Comparison of ENCODE assay signal across 8 cellular contexts in the genomic region with DNA sequence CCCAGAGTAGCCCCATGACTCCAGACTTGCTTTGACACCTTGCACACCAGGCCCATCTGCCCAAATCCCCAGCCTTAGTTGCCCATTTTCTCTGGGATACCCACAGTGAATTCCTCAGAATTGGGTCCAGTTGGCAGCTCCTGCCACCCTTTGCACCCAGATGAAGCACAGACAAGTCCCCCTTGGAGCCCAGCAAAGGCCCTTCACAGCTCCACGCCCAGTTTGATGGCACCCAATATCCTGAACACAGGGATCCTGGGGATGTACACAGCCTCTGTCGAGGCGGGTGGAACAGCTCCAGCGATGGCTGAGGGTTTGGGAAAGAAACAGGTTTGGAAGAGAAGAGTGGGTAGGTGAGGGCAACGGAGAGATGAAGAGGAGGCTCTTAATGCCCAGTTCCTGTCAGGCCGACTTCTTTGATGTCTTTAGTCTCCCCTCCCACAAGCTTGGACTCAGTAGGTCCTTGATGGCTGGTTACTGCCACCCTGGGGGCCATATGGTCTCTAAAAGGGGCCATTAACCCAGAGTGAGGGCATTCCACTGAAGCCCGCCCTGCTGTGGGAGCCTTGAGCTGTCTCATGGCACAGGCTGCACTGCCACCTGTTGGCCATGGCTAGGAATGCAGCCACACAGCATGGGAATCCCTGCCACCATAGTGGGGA. TPM values are rescaled to one million over a fixed set of nuclear protein-coding genes. Genes with fewer than 3 reads are reported as not detected.
DNase-seq lines count a peak whose midpoint lies in the region; ATAC-seq lines count a peak whose summit lies in the region.

No MANE protein-coding gene starts in this region.

- H3K9me3 Mint-ChIP-seq in activated CD4-positive, alpha-beta T cell treated with anti-CD3 and anti-CD28 coated beads for 36 hours (ENCODE audit: low read depth) = no peaks in the 10 kb centered on the region

- no peaks in the 10 kb centered on the region for H3K4me1 Mint-ChIP-seq in activated CD4-positive, alpha-beta T cell treated with anti-CD3 and anti-CD28 coated beads for 36 hours

- no peaks in the 10 kb centered on the region for H3K27me3 Mint-ChIP-seq in activated CD4-positive, alpha-beta T cell treated with anti-CD3 and anti-CD28 coated beads for 36 hours

- CTCF ChIA-PET in activated CD4-positive, alpha-beta T cell treated with anti-CD3 and anti-CD28 coated beads for 36 hours (lab: Charles Lee) = interaction anchor here (0.6 to 3.1 kb wide), 40 partner anchors 8 to 605 kb away, joined by 3 to 91 read pairs (median 5); partner anchors contain the start of gene TMEM53

- intact Hi-C loops in activated CD4-positive, alpha-beta T cell treated with anti-CD3 and anti-CD28 coated beads for 36 hours (cut with DNase I, micrococcal nuclease) = loop anchor here (1.0 to 10.0 kb wide), 6 partner anchors 43 to 438 kb away; partner anchors contain the start of gene DMAP1 (in 1 of the 2)

- peak; percentile 50 for ATAC-seq in HG02588 (IDR thresholded peaks at IDR 0.05; ENCODE audit: unreplicated experiment)
- peak; percentile 94 for ATAC-seq in activated CD4-positive, alpha-beta T cell treated with anti-CD3 and anti-CD28 coated beads for 36 hours
- peak; percentile 81 for ATAC-seq in left lobe of liver
- ATAC-seq in HG02571 (IDR thresholded peaks at IDR 0.05; ENCODE audit: unreplicated experiment) = no peak

- peak; percentile 71 for DNase-seq in EH (ENCODE audit: low read depth)
- DNase-seq in NCI-H226 = peak; percentile 33
- DNase-seq in activated CD4-positive, alpha-beta T cell treated with anti-CD3 and anti-CD28 coated beads for 36 hours = peak; percentile 86
- DNase-seq in cerebellum (ENCODE audit: low spot score) = peak; percentile 81
- peak; percentile 78 for DNase-seq in left lobe of liver (ENCODE audit: low spot score)
- DNase-seq in stimulated activated CD4-positive, alpha-beta T cell treated with anti-CD3 and anti-CD28 coated beads, TNF-alpha, amount 100 ng/mL, for 4 hours (ENCODE audit: low read depth in 3 of 3) = peak; percentile 61 to 73 (median 65)

- POLR2A ChIA-PET in activated CD4-positive, alpha-beta T cell treated with anti-CD3 and anti-CD28 coated beads for 36 hours (lab: Charles Lee) = interaction anchor here (0.6 to 1.7 kb wide), 5 partner anchors 10 to 69 kb away, joined by 3 to 10 read pairs (median 3); no protein-coding TSS in a partner anchor

- no peak overlapping the region for H3K4me3 Mint-ChIP-seq in activated CD4-positive, alpha-beta T cell treated with anti-CD3 and anti-CD28 coated beads for 36 hours

- H3K36me3 Mint-ChIP-seq in activated CD4-positive, alpha-beta T cell treated with anti-CD3 and anti-CD28 coated beads for 36 hours (ENCODE audit: low read depth) = peaks cover 14% of the 10 kb centered on the region

- no peak overlapping the region for H3K27ac Mint-ChIP-seq in activated CD4-positive, alpha-beta T cell treated with anti-CD3 and anti-CD28 coated beads for 36 hours

RNA-seq across cellular contexts. Expression of gene TMEM53, which starts 21.7 kb away (rescaled TPM):
- 1 to 10 TPM; 4.3 to 5.5 TPM for total RNA-seq in activated CD4-positive, alpha-beta T cell treated with anti-CD3 and anti-CD28 coated beads for 36 hours
- total RNA-seq in cerebellum (4.7 TPM), left lobe of liver (27.5 TPM)

RNA-seq across cellular contexts. Expression of gene ARMH1, which starts 21.9 kb away (rescaled TPM):
- total RNA-seq in activated CD4-positive, alpha-beta T cell treated with anti-CD3 and anti-CD28 coated beads for 36 hours = 10 to 100 TPM; 67.3 to 75.1 TPM
- total RNA-seq in cerebellum = 5.2 TPM
- total RNA-seq in left lobe of liver = 14.7 TPM

Comparison
In these comparisons a context has a peak if more than half of its experiments do, and no peak if none do; other contexts are left out.
1. DNase-seq: peak in every context shown above with its lines; median percentile 86 in activated CD4-positive, alpha-beta T cell treated with anti-CD3 and anti-CD28 coated beads for 36 hours; 81 in cerebellum; 78 in left lobe of liver; 71 in EH; 65 in stimulated activated CD4-positive, alpha-beta T cell treated with anti-CD3 and anti-CD28 coated beads, TNF-alpha, amount 100 ng/mL, for 4 hours; 33 in NCI-H226.